In genomic region chr4:102343964-102344519, GRCh38 we compare ENCODE assay signal across 2 cellular contexts.
TF ChIP-seq lines count a peak whose summit lies in the region.

No MANE protein-coding gene starts in this region.

TF ChIP-seq in SK-N-SH, 30 proteins besides CTCF, POLR2A, EP300 and RAD21 (continued from another document):
- TF ChIP-seq, protein P1, sequence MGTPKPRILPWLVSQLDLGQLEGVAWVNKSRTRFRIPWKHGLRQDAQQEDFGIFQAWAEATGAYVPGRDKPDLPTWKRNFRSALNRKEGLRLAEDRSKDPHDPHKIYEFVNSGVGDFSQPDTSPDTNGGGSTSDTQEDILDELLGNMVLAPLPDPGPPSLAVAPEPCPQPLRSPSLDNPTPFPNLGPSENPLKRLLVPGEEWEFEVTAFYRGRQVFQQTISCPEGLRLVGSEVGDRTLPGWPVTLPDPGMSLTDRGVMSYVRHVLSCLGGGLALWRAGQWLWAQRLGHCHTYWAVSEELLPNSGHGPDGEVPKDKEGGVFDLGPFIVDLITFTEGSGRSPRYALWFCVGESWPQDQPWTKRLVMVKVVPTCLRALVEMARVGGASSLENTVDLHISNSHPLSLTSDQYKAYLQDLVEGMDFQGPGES (IDR thresholded peaks at IDR 0.05; ENCODE audit: low read depth, low read length): no peak
- TF ChIP-seq JUND (IDR thresholded peaks at IDR 0.05): no peak
- TF ChIP-seq, protein P2, sequence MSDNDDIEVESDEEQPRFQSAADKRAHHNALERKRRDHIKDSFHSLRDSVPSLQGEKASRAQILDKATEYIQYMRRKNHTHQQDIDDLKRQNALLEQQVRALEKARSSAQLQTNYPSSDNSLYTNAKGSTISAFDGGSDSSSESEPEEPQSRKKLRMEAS (IDR thresholded peaks at IDR 0.05; ENCODE audit: low read depth): no peak
- no peak for TF ChIP-seq RCOR1 (IDR thresholded peaks at IDR 0.05; ENCODE audit: low read length)
- TF ChIP-seq, protein P3, sequence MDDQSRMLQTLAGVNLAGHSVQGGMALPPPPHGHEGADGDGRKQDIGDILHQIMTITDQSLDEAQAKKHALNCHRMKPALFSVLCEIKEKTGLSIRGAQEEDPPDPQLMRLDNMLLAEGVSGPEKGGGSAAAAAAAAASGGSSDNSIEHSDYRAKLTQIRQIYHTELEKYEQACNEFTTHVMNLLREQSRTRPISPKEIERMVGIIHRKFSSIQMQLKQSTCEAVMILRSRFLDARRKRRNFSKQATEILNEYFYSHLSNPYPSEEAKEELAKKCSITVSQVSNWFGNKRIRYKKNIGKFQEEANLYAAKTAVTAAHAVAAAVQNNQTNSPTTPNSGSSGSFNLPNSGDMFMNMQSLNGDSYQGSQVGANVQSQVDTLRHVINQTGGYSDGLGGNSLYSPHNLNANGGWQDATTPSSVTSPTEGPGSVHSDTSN (IDR thresholded peaks at IDR 0.05): no peak
- TF ChIP-seq NRF1 (IDR thresholded peaks at IDR 0.05; ENCODE audit: low read depth, low read length): no peak
- no peak for TF ChIP-seq SIN3A (IDR thresholded peaks at IDR 0.05; ENCODE audit: borderline replicate concordance, low read depth, low read length)
- no peak for TF ChIP-seq POLR2AphosphoS5 (IDR thresholded peaks at IDR 0.05; ENCODE audit: low read depth, low read length)
- TF ChIP-seq, protein P4, sequence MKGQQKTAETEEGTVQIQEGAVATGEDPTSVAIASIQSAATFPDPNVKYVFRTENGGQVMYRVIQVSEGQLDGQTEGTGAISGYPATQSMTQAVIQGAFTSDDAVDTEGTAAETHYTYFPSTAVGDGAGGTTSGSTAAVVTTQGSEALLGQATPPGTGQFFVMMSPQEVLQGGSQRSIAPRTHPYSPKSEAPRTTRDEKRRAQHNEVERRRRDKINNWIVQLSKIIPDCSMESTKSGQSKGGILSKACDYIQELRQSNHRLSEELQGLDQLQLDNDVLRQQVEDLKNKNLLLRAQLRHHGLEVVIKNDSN (IDR thresholded peaks at IDR 0.05; ENCODE audit: borderline replicate concordance, low read depth): no peak
- 0 out of 2 replicates have a peak, but pooled peaks have one; percentile 41 for TF ChIP-seq MXI1 (IDR thresholded peaks at IDR 0.05; ENCODE audit: low read depth, low read length)
- TF ChIP-seq CHD2 (IDR thresholded peaks at IDR 0.05; ENCODE audit: low read length, partially characterized antibody): peak; percentile 11

TF ChIP-seq in SK-N-SH treated with all-trans-retinoic acid at 6 μM for 48 hours, 23 proteins besides CTCF, POLR2A, EP300 and RAD21 (continued from another document):
- TF ChIP-seq ZC3H10 (CRISPR knock-in tag; IDR thresholded peaks at IDR 0.05) (no peak), ZFP30 (CRISPR knock-in tag; IDR thresholded peaks at IDR 0.05) (no peak), CREB5 (CRISPR knock-in tag; IDR thresholded peaks at IDR 0.05; ENCODE audit: low read depth) (no peak), SNAI2 (CRISPR knock-in tag; IDR thresholded peaks at IDR 0.05) (no peak)
